In the genomic region with DNA sequence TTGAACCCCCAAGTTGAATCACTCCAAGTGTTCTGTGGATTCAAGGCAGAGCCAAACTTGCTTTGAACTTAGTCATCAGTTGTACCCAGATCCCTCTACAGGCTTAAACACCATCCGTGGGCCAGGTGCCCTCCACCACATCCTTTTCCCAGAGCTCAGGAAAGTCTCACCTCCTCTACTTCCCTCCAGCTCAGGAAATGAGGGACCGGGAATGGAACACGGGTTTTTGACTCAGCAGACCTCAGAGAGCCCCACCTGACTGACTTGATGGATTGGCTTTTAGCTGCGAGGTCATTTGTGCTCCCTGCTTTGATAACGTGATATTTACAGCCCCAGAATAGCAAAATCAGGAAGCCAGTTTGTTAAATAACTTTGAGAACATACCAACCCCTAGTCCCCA, we compare ENCODE assay signal across 1 cellular context.
TF ChIP-seq lines count a peak whose summit lies in the region.

No MANE protein-coding gene starts in this region.

TF ChIP-seq in endothelial cell of umbilical vein, 7 proteins besides CTCF, POLR2A, EP300 and RAD21:
- TF ChIP-seq POLR2AphosphoS5 (IDR thresholded peaks at IDR 0.05; ENCODE audit: insufficient read depth, low read depth, low read length) (no peak), MYC (IDR thresholded peaks at IDR 0.05; ENCODE audit: low read depth, low read length) (no peak), GATA2 (IDR thresholded peaks at IDR 0.05; ENCODE audit: insufficient read depth, insufficient read length, low read depth, low read length) (peak; percentile 20)
